11 cellular contexts compared by ENCODE assay signal in genomic region chr4:7655549-7656243, GRCh38.
DNase-seq lines count a peak whose midpoint lies in the region; ATAC-seq and TF ChIP-seq lines count a peak whose summit lies in the region.
"Had no signal": no experiment of that assay in that cellular context is flagged by ENCODE, and none has a peak within 500 bp of the region (broad histone marks: within the 10 kb centered on the region; RNA-seq: fewer than 3 reads in every experiment).

No MANE protein-coding gene starts in this region.

- no peaks in the 10 kb centered on the region for H3K79me1 ChIP-seq in IMR-90 (ENCODE audit: low read depth in 1 of 2, low read length in 2 of 2)

- H3K4me3 Mint-ChIP-seq in progenitor cell of endocrine pancreas (ENCODE audit: low read depth): no peak overlapping the region

- no peak overlapping the region for H2BK20ac ChIP-seq in IMR-90 (ENCODE audit: low read depth, low read length)

- H4K8ac ChIP-seq in IMR-90 (ENCODE audit: low read depth in 2 of 2, low read length in 2 of 2): no peak overlapping the region

- no peak overlapping the region for H3K56ac ChIP-seq in IMR-90 (ENCODE audit: extremely low read depth, insufficient read depth, low read length)

- H3K36me3 Mint-ChIP-seq in progenitor cell of endocrine pancreas (ENCODE audit: insufficient read depth): no peaks in the 10 kb centered on the region

- H3K27me3 Mint-ChIP-seq in progenitor cell of endocrine pancreas: peaks cover 6% of the 10 kb centered on the region

- BruUV-seq in IMR-90 (replicated peaks; lab: Mats Ljungman, UMichigan): no TSS peak

- H3K4ac ChIP-seq in IMR-90 (ENCODE audit: low read depth, low read length): 0 out of 2 replicates have a peak overlapping the region, but pooled peaks have one; percentile 12

- intact Hi-C loops in IMR-90 (cut with micrococcal nuclease) (no loop called here), transverse colon (cut with DNase I; ENCODE audit: low total_unique reads) (no loop called here)

- H4K5ac ChIP-seq in IMR-90 (ENCODE audit: low read depth, low read length): no peak overlapping the region

- WGBS in IMR-90 (ENCODE audit: extremely low coverage in 2 of 2, insufficient read length in 1 of 2), 2 experiments: 53% methylated on average over 8 of the region's 30 CpGs; no CpG with 5 or more reads in 1 of the 2 experiments
- WGBS in transverse colon (ENCODE audit: low coverage in 1 of 2), 2 donors: 51% methylated on average over 30 of the region's 30 CpGs; no CpG with 5 or more reads in 1 of the 2 donors

- H4K91ac ChIP-seq in IMR-90 (ENCODE audit: insufficient read depth, low read depth, low read length): no peak overlapping the region

- dilution Hi-C loops in IMR-90 (cut with HindIII; ENCODE audit: low sequenced_read_pairs, unreplicated experiment): no loop called here

- no peak overlapping the region for H3K4me3 ChIP-seq in IMR-90 (ENCODE audit: insufficient read depth, low read depth, low read length)
- H3K4me3 ChIP-seq in transverse colon: no peak overlapping the region
- H3K4me3 ChIP-seq: suprapubic skin had no signal

- H2AK9ac ChIP-seq in IMR-90 (replicated peaks; ENCODE audit: low read depth, low read length, poor library complexity): no peak overlapping the region

- POLR2A ChIA-PET in IMR-90 (lab: Charles Lee; ENCODE audit: unreplicated experiment): no interaction called here

- no peak overlapping the region for H3K14ac ChIP-seq in IMR-90 (replicated peaks; ENCODE audit: low read depth, low read length)

- H3K9me3 Mint-ChIP-seq in progenitor cell of endocrine pancreas (ENCODE audit: low read depth): no peaks in the 10 kb centered on the region

- H3K23ac ChIP-seq in IMR-90 (ENCODE audit: low read depth, low read length): no peak overlapping the region

- H3K4me2 ChIP-seq in IMR-90 (ENCODE audit: low read depth, low read length): no peak overlapping the region

- peaks cover 3% of the 10 kb centered on the region; the same call in 1 of the 2 replicates for H4K20me1 ChIP-seq in IMR-90 (ENCODE audit: insufficient read depth, low read length)

- no peak overlapping the region for H3K27ac ChIP-seq in IMR-90 (ENCODE audit: insufficient read depth, low read length)
- H3K27ac ChIP-seq in transverse colon: no peak overlapping the region
- H3K27ac ChIP-seq: suprapubic skin had no signal

- H3K18ac ChIP-seq in IMR-90 (ENCODE audit: low read depth, low read length): no peak overlapping the region

- H3K4me1 ChIP-seq in IMR-90 (ENCODE audit: control insufficient read depth, insufficient read depth, low read length) (peaks cover 7% of the 10 kb centered on the region), transverse colon (peaks cover 0 to 2% (median 0%) of the 10 kb centered on the region in 4 donors)

- H3K9me1 ChIP-seq in IMR-90 (ENCODE audit: insufficient read depth, low read length): peaks cover 7% of the 10 kb centered on the region

- no peak overlapping the region for H3K9ac ChIP-seq in IMR-90 (ENCODE audit: low read depth, low read length)

- TF ChIP-seq POLR2A in IMR-90 (IDR thresholded peaks at IDR 0.05; ENCODE audit: low read depth, low read length): no peak
- TF ChIP-seq POLR2A in transverse colon (IDR thresholded peaks at IDR 0.05): no peak

- DNase-seq in IMR-90: no peak
- peak; percentile 93 for DNase-seq in RPMI7951 (ENCODE audit: low read depth)
- DNase-seq in hippocampal formation (lab: John Stamatoyannopoulos, UW): peak; percentile 29 to 57
- no peak for DNase-seq in progenitor cell of endocrine pancreas (ENCODE audit: low spot score, unreplicated experiment)
- DNase-seq in transverse colon: no peak
- no peak for DNase-seq in GM13977 (ENCODE audit: low spot score)
- DNase-seq: activated CD4-positive, CD25-positive, alpha-beta regulatory T cell treated with anti-CD3 and anti-CD28 coated beads, Interleukin-2, amount 50 U/mL, for 72 hours; activated T-cell treated with anti-CD3 and anti-CD28 coated beads, Interleukin-2, amount 50 U/mL, for 48 hours had no signal

- in situ Hi-C loops in IMR-90 (cut with MboI; ENCODE audit: low sequenced_read_pairs): no loop called here
- in situ Hi-C loops in transverse colon (cut with MboI; ENCODE audit: low pct_ligation_motif_present in 1 of 4, low pct_unique_long_range_greater_than_20kb in 1 of 4, low sequenced_read_pairs in 3 of 4): no loop called here
- in situ Hi-C loops in GM13977 (cut with MboI; ENCODE audit: low pct_unique_long_range_greater_than_20kb, low sequenced_read_pairs, unreplicated experiment): no loop called here

- CTCF ChIA-PET in IMR-90 (lab: Yijun Ruan, JAX): no interaction called here

- H3K27me3 ChIP-seq in IMR-90 (ENCODE audit: control insufficient read depth, insufficient read depth, low read length) (peaks cover 8% of the 10 kb centered on the region), transverse colon (no peaks in the 10 kb centered on the region)
- H3K27me3 ChIP-seq: suprapubic skin had no signal

- peak overlapping the region; percentile 34 for H2AFZ ChIP-seq in IMR-90 (replicated peaks; ENCODE audit: low read length, poor library complexity)

- H3K9me3 ChIP-seq in IMR-90 (ENCODE audit: control insufficient read depth, insufficient read depth, low read length): no peaks in the 10 kb centered on the region
- no peaks in the 10 kb centered on the region for H3K9me3 ChIP-seq in transverse colon
- H3K9me3 ChIP-seq: suprapubic skin had no signal

- H2AK5ac ChIP-seq in IMR-90 (ENCODE audit: low read depth, low read length): no peak overlapping the region; the same call in 1 of the 2 replicates

- TF ChIP-seq EP300 in transverse colon (IDR thresholded peaks at IDR 0.05; ENCODE audit: low read depth): no peak

- ATAC-seq in IMR-90 (ENCODE audit: low read depth) (no peak), GM21423 (IDR thresholded peaks at IDR 0.05; ENCODE audit: unreplicated experiment) (no peak)
- ATAC-seq: sciatic nerve had no signal

- H2BK120ac ChIP-seq in IMR-90 (ENCODE audit: low read depth, low read length): no peak overlapping the region

- H3K36me3 ChIP-seq in IMR-90 (ENCODE audit: control insufficient read depth, insufficient read depth, low read length) (no peaks in the 10 kb centered on the region), transverse colon (no peaks in the 10 kb centered on the region)
- H3K36me3 ChIP-seq: suprapubic skin had no signal

- peaks cover 17% of the 10 kb centered on the region for H3K4me1 Mint-ChIP-seq in progenitor cell of endocrine pancreas (ENCODE audit: low read depth)

- peak overlapping the region; percentile 85 for H3K27ac Mint-ChIP-seq in progenitor cell of endocrine pancreas

- H2BK5ac ChIP-seq in IMR-90 (ENCODE audit: low read depth, low read length, poor library complexity, severe bottlenecking): no peak overlapping the region

- no peak overlapping the region for H2BK15ac ChIP-seq in IMR-90 (ENCODE audit: low read depth, low read length)

- no peak for TF ChIP-seq CTCF in IMR-90 (conservative IDR thresholded peaks at IDR 0.05; ENCODE audit: low read depth, low read length)
- TF ChIP-seq CTCF in progenitor cell of endocrine pancreas (IDR thresholded peaks at IDR 0.05; ENCODE audit: unreplicated experiment): no peak
- no peak for TF ChIP-seq CTCF in transverse colon (IDR thresholded peaks at IDR 0.05)
- TF ChIP-seq CTCF in GM13977 (IDR thresholded peaks at IDR 0.05; ENCODE audit: extremely low read depth, insufficient read depth, missing control alignments): no peak

- no peak for TF ChIP-seq RAD21 in IMR-90 (IDR thresholded peaks at IDR 0.05; ENCODE audit: low read length)

TF ChIP-seq in IMR-90, 13 proteins besides CTCF, POLR2A, EP300 and RAD21:
- TF ChIP-seq ELK1 (IDR thresholded peaks at IDR 0.05; ENCODE audit: borderline replicate concordance, low read depth, low read length): no peak
- no peak for TF ChIP-seq SMC3 (IDR thresholded peaks at IDR 0.05; ENCODE audit: low read depth, low read length)
- no peak for TF ChIP-seq BHLHE40 (IDR thresholded peaks at IDR 0.05; ENCODE audit: low read depth, low read length)
- no peak for TF ChIP-seq NFE2L2 (IDR thresholded peaks at IDR 0.05; ENCODE audit: low read depth, low read length)
- TF ChIP-seq, protein P1, sequence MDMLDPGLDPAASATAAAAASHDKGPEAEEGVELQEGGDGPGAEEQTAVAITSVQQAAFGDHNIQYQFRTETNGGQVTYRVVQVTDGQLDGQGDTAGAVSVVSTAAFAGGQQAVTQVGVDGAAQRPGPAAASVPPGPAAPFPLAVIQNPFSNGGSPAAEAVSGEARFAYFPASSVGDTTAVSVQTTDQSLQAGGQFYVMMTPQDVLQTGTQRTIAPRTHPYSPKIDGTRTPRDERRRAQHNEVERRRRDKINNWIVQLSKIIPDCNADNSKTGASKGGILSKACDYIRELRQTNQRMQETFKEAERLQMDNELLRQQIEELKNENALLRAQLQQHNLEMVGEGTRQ (IDR thresholded peaks at IDR 0.05; ENCODE audit: low read depth, low read length): no peak
- no peak for TF ChIP-seq FOS (IDR thresholded peaks at IDR 0.05; ENCODE audit: low read depth, low read length)
- no peak for TF ChIP-seq CEBPB (IDR thresholded peaks at IDR 0.05; ENCODE audit: low read depth, low read length)
- TF ChIP-seq RFX5 (IDR thresholded peaks at IDR 0.05; ENCODE audit: low read depth, low read length): no peak
- TF ChIP-seq CHD1 (IDR thresholded peaks at IDR 0.05; ENCODE audit: low read depth, low read length): no peak

Comparison
In these comparisons a context has a peak if more than half of its experiments do, and no peak if none do; other contexts are left out.
1. DNase-seq: peak in RPMI7951 (single experiment) and hippocampal formation (2 of 2); none in IMR-90 (single experiment), progenitor cell of endocrine pancreas (single experiment), transverse colon (single experiment) and GM13977 (single experiment).